10 cellular contexts compared by ENCODE assay signal in genomic region chr10:65358565-65358964, GRCh38.
DNase-seq lines count a peak whose midpoint lies in the region; ATAC-seq and TF ChIP-seq lines count a peak whose summit lies in the region.
"Had no signal": no experiment of that assay in that cellular context is flagged by ENCODE, and none has a peak within 500 bp of the region (broad histone marks: within the 10 kb centered on the region; RNA-seq: fewer than 3 reads in every experiment).

No MANE protein-coding gene starts in this region.

- H3K27ac ChIP-seq in GM23338 (ENCODE audit: low read depth) (no peak overlapping the region), OCI-LY3 (ENCODE audit: low read length) (no peak overlapping the region)
- H3K27ac ChIP-seq: epithelial cell of prostate, ovary had no signal

- no peaks in the 10 kb centered on the region for H3K9me3 ChIP-seq in OCI-LY3 (ENCODE audit: insufficient read depth, low read length)
- H3K9me3 ChIP-seq: ovary had no signal

- H3K27me3 ChIP-seq in GM23338 (ENCODE audit: insufficient read depth) (no peaks in the 10 kb centered on the region), OCI-LY3 (ENCODE audit: low read depth, low read length) (no peaks in the 10 kb centered on the region)
- H3K27me3 ChIP-seq: ovary had no signal

- peak; percentile 65 for DNase-seq in GM23338 (ENCODE audit: low spot score)
- peak; percentile 35 for DNase-seq in epithelial cell of esophagus (ENCODE audit: low read depth)
- peak; percentile 35 for DNase-seq in pons (ENCODE audit: low spot score)
- DNase-seq in NK-92 (lab: John Stamatoyannopoulos, UW; ENCODE audit: unreplicated experiment) = no peak
- no peak for DNase-seq in effector CD4-positive, alpha-beta T cell

- H3K36me3 Mint-ChIP-seq in GM23338 (ENCODE audit: low read depth) = no peaks in the 10 kb centered on the region

- no peak overlapping the region for H3K4me3 ChIP-seq in GM23338
- no peak overlapping the region for H3K4me3 ChIP-seq in OCI-LY3 (ENCODE audit: low read length)
- no peak overlapping the region for H3K4me3 ChIP-seq in epithelial cell of esophagus (ENCODE audit: low read length)
- H3K4me3 ChIP-seq: ovary had no signal

- H4K20me1 ChIP-seq in GM23338 (replicated peaks; ENCODE audit: insufficient read depth) (no peaks in the 10 kb centered on the region), OCI-LY3 (ENCODE audit: insufficient read depth, low read length) (no peaks in the 10 kb centered on the region)

- H3K9me3 Mint-ChIP-seq in GM23338 = no peaks in the 10 kb centered on the region

- H2AFZ ChIP-seq in GM23338 = no peak overlapping the region
- no peak overlapping the region for H2AFZ ChIP-seq in OCI-LY3 (ENCODE audit: low read depth, low read length)

- H3K4me2 ChIP-seq in GM23338 (no peak overlapping the region), OCI-LY3 (ENCODE audit: low read length) (no peak overlapping the region)

- no peaks in the 10 kb centered on the region for H3K4me1 Mint-ChIP-seq in GM23338

- peaks cover 3% of the 10 kb centered on the region for H3K27me3 Mint-ChIP-seq in GM23338 (ENCODE audit: insufficient read depth, low read depth, poor library complexity)

- H3K4me1 ChIP-seq in GM23338 (ENCODE audit: insufficient read depth) = no peaks in the 10 kb centered on the region
- H3K4me1 ChIP-seq in OCI-LY3 (ENCODE audit: low read length) = peaks cover 19% of the 10 kb centered on the region

- peak; percentile 62 to 70 for TF ChIP-seq CTCF in GM23338 (conservative IDR thresholded peaks at IDR 0.05; ENCODE audit: low read depth in 2 of 2)
- peak; percentile 54 for TF ChIP-seq CTCF in OCI-LY3 (IDR thresholded peaks at IDR 0.05; ENCODE audit: low read depth, low read length)
- TF ChIP-seq CTCF in epithelial cell of esophagus (IDR thresholded peaks at IDR 0.05; ENCODE audit: insufficient read depth, low read depth, low read length, missing control alignments) = peak; percentile 80

- H3K36me3 ChIP-seq in GM23338 (ENCODE audit: insufficient read depth) (no peaks in the 10 kb centered on the region), OCI-LY3 (replicated peaks; ENCODE audit: low read depth, low read length) (no peaks in the 10 kb centered on the region)
- H3K36me3 ChIP-seq: ovary had no signal

- no peaks in the 10 kb centered on the region for H3K9me2 ChIP-seq in GM23338 (ENCODE audit: insufficient read depth)

- no peak overlapping the region for H3K27ac Mint-ChIP-seq in GM23338

- ATAC-seq in GM23338 = peak; percentile 59
- ATAC-seq in GM18502 (IDR thresholded peaks at IDR 0.05; ENCODE audit: poor library complexity, unreplicated experiment) = no peak
- no peak for ATAC-seq in HG02938 (IDR thresholded peaks at IDR 0.05; ENCODE audit: unreplicated experiment)

- H3K9ac ChIP-seq in OCI-LY3 (ENCODE audit: low read length) = no peak overlapping the region

- H3F3A ChIP-seq in GM23338 (replicated peaks; ENCODE audit: low read depth) = no peaks in the 10 kb centered on the region

- no peaks in the 10 kb centered on the region for H3K79me2 ChIP-seq in GM23338 (replicated peaks; ENCODE audit: insufficient read depth)
- H3K79me2 ChIP-seq in OCI-LY3 (ENCODE audit: low read length) = no peaks in the 10 kb centered on the region

- H3K4me3 Mint-ChIP-seq in GM23338 = no peak overlapping the region

TF ChIP-seq in GM23338, 12 proteins besides CTCF, POLR2A, EP300 and RAD21 (continues in another document):
- TF ChIP-seq EZH2 (IDR thresholded peaks at IDR 0.05; ENCODE audit: low read depth, unreplicated experiment) (no peak), ZNF114 (CRISPR knock-in tag; IDR thresholded peaks at IDR 0.05) (no peak), ZNF331 (CRISPR knock-in tag; IDR thresholded peaks at IDR 0.05; ENCODE audit: low read depth) (no peak), STAT1 (IDR thresholded peaks at IDR 0.05; ENCODE audit: unreplicated experiment) (no peak), ZNF462 (CRISPR knock-in tag; IDR thresholded peaks at IDR 0.05) (no peak), CREB1 (CRISPR knock-in tag; IDR thresholded peaks at IDR 0.05; ENCODE audit: low read depth) (no peak), JUNB (IDR thresholded peaks at IDR 0.05; ENCODE audit: unreplicated experiment) (no peak), NANOG (IDR thresholded peaks at IDR 0.05; ENCODE audit: borderline replicate concordance) (no peak), REST (IDR thresholded peaks at IDR 0.05; ENCODE audit: unreplicated experiment) (no peak)

Comparison
In these comparisons a context has a peak if more than half of its experiments do, and no peak if none do; other contexts are left out.
1. DNase-seq: peak in GM23338 (single experiment), epithelial cell of esophagus (single experiment) and pons (single experiment); none in NK-92 (single experiment) and effector CD4-positive, alpha-beta T cell (single experiment).
2. Peak in every context shown above with its lines, with median percentiles within 50 percentile points of each other: CTCF ChIP-seq.